18 cellular contexts compared by ENCODE assay signal in genomic region chr7:1700086-1700485, GRCh38. TPM values are rescaled to one million over a fixed set of nuclear protein-coding genes. Genes with fewer than 3 reads are reported as not detected.
A peak's percentile ranks its signal among the peaks of the same experiment; 100 is the strongest.
DNase-seq lines count a peak whose midpoint lies in the region; ATAC-seq and TF ChIP-seq lines count a peak whose summit lies in the region.
"Had no signal": no experiment of that assay in that cellular context is flagged by ENCODE, and none has a peak within 500 bp of the region (broad histone marks: within the 10 kb centered on the region; RNA-seq: fewer than 3 reads in every experiment).

No MANE protein-coding gene starts in this region.

- CTCF ChIA-PET in activated naive CD4-positive, alpha-beta T cell treated with anti-CD3 and anti-CD28 coated beads, Interleukin-2, amount 10 ng/mL, durations not matched to agents 7 days and 5 days (lab: Charles Lee), result no interaction called here
- CTCF ChIA-PET in naive thymus-derived CD4-positive, alpha-beta T cell (lab: Charles Lee), result interaction anchor here (0.6 kb wide), 1 partner anchor 55 kb away, joined by 3 read pairs; no protein-coding TSS in a partner anchor

- H3K9me3 ChIP-seq in upper lobe of right lung, result peaks cover 6% of the 10 kb centered on the region
- no peaks in the 10 kb centered on the region for H3K9me3 ChIP-seq in naive thymus-derived CD4-positive, alpha-beta T cell (ENCODE audit: control insufficient read depth in 2 of 3, low read length in 3 of 3)

- H3K4me1 Mint-ChIP-seq in activated naive CD4-positive, alpha-beta T cell treated with anti-CD3 and anti-CD28 coated beads, Interleukin-2, amount 10 ng/mL, durations not matched to agents 7 days and 5 days, result peaks cover 9% of the 10 kb centered on the region
- peaks cover 8% of the 10 kb centered on the region for H3K4me1 Mint-ChIP-seq in endothelial cell (ENCODE audit: unreplicated experiment)
- H3K4me1 Mint-ChIP-seq in naive thymus-derived CD4-positive, alpha-beta T cell, result peaks cover 0 to 10% (median 5%) of the 10 kb centered on the region in 7 donors

- no peak overlapping the region for H3K4me3 Mint-ChIP-seq in activated naive CD4-positive, alpha-beta T cell treated with anti-CD3 and anti-CD28 coated beads, Interleukin-2, amount 10 ng/mL, durations not matched to agents 7 days and 5 days
- peak overlapping the region; percentile 43 for H3K4me3 Mint-ChIP-seq in endothelial cell (ENCODE audit: unreplicated experiment)
- H3K4me3 Mint-ChIP-seq in naive thymus-derived CD4-positive, alpha-beta T cell, result no peak overlapping the region

- no peak overlapping the region for H3K27ac ChIP-seq in upper lobe of right lung
- no peak overlapping the region for H3K27ac ChIP-seq in naive thymus-derived CD4-positive, alpha-beta T cell (ENCODE audit: low read depth, low read length)
- H3K27ac ChIP-seq: GM23248, Peyer's patch had no signal

- no peaks in the 10 kb centered on the region for H3K36me3 Mint-ChIP-seq in activated naive CD4-positive, alpha-beta T cell treated with anti-CD3 and anti-CD28 coated beads, Interleukin-2, amount 10 ng/mL, durations not matched to agents 7 days and 5 days
- peaks cover 27% of the 10 kb centered on the region for H3K36me3 Mint-ChIP-seq in endothelial cell (ENCODE audit: low read depth, unreplicated experiment)
- peaks cover 0 to 4% (median 0%) of the 10 kb centered on the region in 5 donors for H3K36me3 Mint-ChIP-seq in naive thymus-derived CD4-positive, alpha-beta T cell

- ATAC-seq in upper lobe of right lung, result no peak
- ATAC-seq in naive thymus-derived CD4-positive, alpha-beta T cell, result no peak
- ATAC-seq: HCT116, Right ventricle myocardium inferior had no signal

- H3K27ac Mint-ChIP-seq in activated naive CD4-positive, alpha-beta T cell treated with anti-CD3 and anti-CD28 coated beads, Interleukin-2, amount 10 ng/mL, durations not matched to agents 7 days and 5 days, result no peak overlapping the region
- no peak overlapping the region for H3K27ac Mint-ChIP-seq in endothelial cell (ENCODE audit: unreplicated experiment)
- no peak overlapping the region for H3K27ac Mint-ChIP-seq in naive thymus-derived CD4-positive, alpha-beta T cell

- intact Hi-C loops in upper lobe of right lung (cut with DNase I), result no loop called here
- intact Hi-C loops in naive thymus-derived CD4-positive, alpha-beta T cell (cut with micrococcal nuclease), result no loop called here

- H3K9me3 Mint-ChIP-seq in activated naive CD4-positive, alpha-beta T cell treated with anti-CD3 and anti-CD28 coated beads, Interleukin-2, amount 10 ng/mL, durations not matched to agents 7 days and 5 days, result peaks cover 6% of the 10 kb centered on the region
- peaks cover 3% of the 10 kb centered on the region for H3K9me3 Mint-ChIP-seq in endothelial cell (ENCODE audit: unreplicated experiment)
- peaks cover 0 to 18% (median 8%) of the 10 kb centered on the region in 11 donors for H3K9me3 Mint-ChIP-seq in naive thymus-derived CD4-positive, alpha-beta T cell

- no peaks in the 10 kb centered on the region for H3K4me1 ChIP-seq in upper lobe of right lung
- no peaks in the 10 kb centered on the region for H3K4me1 ChIP-seq in naive thymus-derived CD4-positive, alpha-beta T cell (ENCODE audit: control insufficient read depth in 2 of 2, insufficient read depth in 2 of 2, low read length in 2 of 2)
- H3K4me1 ChIP-seq: Peyer's patch had no signal

- peaks cover 25% of the 10 kb centered on the region for H3K27me3 Mint-ChIP-seq in activated naive CD4-positive, alpha-beta T cell treated with anti-CD3 and anti-CD28 coated beads, Interleukin-2, amount 10 ng/mL, durations not matched to agents 7 days and 5 days
- peaks cover 5% of the 10 kb centered on the region for H3K27me3 Mint-ChIP-seq in endothelial cell (ENCODE audit: unreplicated experiment)
- H3K27me3 Mint-ChIP-seq in naive thymus-derived CD4-positive, alpha-beta T cell, result peaks cover 2 to 15% (median 5%) of the 10 kb centered on the region in 5 donors

- DNase-seq in activated naive CD4-positive, alpha-beta T cell treated with anti-CD3 and anti-CD28 coated beads, Interleukin-2, amount 10 ng/mL, durations not matched to agents 7 days and 5 days, result peak; percentile 11
- DNase-seq in activated naive CD4-positive, alpha-beta T cell (lab: John Stamatoyannopoulos, UW), result no peak
- DNase-seq in ELF-1 (ENCODE audit: low read depth, low spot score) (peak; percentile 1), endothelial cell (ENCODE audit: low spot score) (no peak), upper lobe of right lung (peak; percentile 28), COLO668 (lab: John Stamatoyannopoulos, UW; ENCODE audit: unreplicated experiment) (no peak)
- no peak for DNase-seq in naive thymus-derived CD4-positive, alpha-beta T cell
- DNase-seq: C1 segment of cervical spinal cord, DMS79 treated with DMSO at 0.1 percent for 48 hours, GDM1, GM23248, NCI-H1105, NCI-H1694, NCI-H2081 treated with DMSO at 0.1 percent for 48 hours, NCI-H446 treated with DMSO at 0.1 percent for 48 hours had no signal

- TF ChIP-seq CTCF in endothelial cell (IDR thresholded peaks at IDR 0.05; ENCODE audit: unreplicated experiment), result no peak
- TF ChIP-seq CTCF in upper lobe of right lung (IDR thresholded peaks at IDR 0.05), result no peak

- no peaks in the 10 kb centered on the region for H3K27me3 ChIP-seq in upper lobe of right lung
- no peaks in the 10 kb centered on the region for H3K27me3 ChIP-seq in naive thymus-derived CD4-positive, alpha-beta T cell (ENCODE audit: control insufficient read depth in 2 of 2, insufficient read depth in 2 of 2, low read length in 2 of 2)
- H3K27me3 ChIP-seq: Peyer's patch had no signal

- H3K4me3 ChIP-seq in upper lobe of right lung, result no peak overlapping the region
- H3K4me3 ChIP-seq in naive thymus-derived CD4-positive, alpha-beta T cell (ENCODE audit: low read length), result no peak overlapping the region
- H3K4me3 ChIP-seq: GM23248, Peyer's patch had no signal

- POLR2A ChIA-PET in naive thymus-derived CD4-positive, alpha-beta T cell (lab: Charles Lee), result no interaction called here

- H3K36me3 ChIP-seq in upper lobe of right lung, result no peaks in the 10 kb centered on the region
- H3K36me3 ChIP-seq in naive thymus-derived CD4-positive, alpha-beta T cell (ENCODE audit: control insufficient read depth in 2 of 3, insufficient read depth in 3 of 3, low read length in 3 of 3), result no peaks in the 10 kb centered on the region
- H3K36me3 ChIP-seq: Peyer's patch had no signal

RNA-seq across cellular contexts. Expression of gene ELFN1, which starts 30.0 kb away (rescaled TPM):
- total RNA-seq in endothelial cell (ENCODE audit: unreplicated experiment) (10.6 TPM), upper lobe of right lung (4.3 TPM)
- total RNA-seq in naive thymus-derived CD4-positive, alpha-beta T cell, result under 1 TPM in 1 of 5 experiments, not detected in 4; 0.19 TPM
- polyA plus RNA-seq in naive thymus-derived CD4-positive, alpha-beta T cell, result not detected

Comparison
In these comparisons a context has a peak if more than half of its experiments do, and no peak if none do; other contexts are left out.
1. DNase-seq: peak in activated naive CD4-positive, alpha-beta T cell treated with anti-CD3 and anti-CD28 coated beads, Interleukin-2, amount 10 ng/mL, durations not matched to agents 7 days and 5 days (single experiment), ELF-1 (single experiment) and upper lobe of right lung (single experiment); none in activated naive CD4-positive, alpha-beta T cell (0 of 4), endothelial cell (single experiment), COLO668 (single experiment) and naive thymus-derived CD4-positive, alpha-beta T cell (0 of 9).